In the genomic region with DNA sequence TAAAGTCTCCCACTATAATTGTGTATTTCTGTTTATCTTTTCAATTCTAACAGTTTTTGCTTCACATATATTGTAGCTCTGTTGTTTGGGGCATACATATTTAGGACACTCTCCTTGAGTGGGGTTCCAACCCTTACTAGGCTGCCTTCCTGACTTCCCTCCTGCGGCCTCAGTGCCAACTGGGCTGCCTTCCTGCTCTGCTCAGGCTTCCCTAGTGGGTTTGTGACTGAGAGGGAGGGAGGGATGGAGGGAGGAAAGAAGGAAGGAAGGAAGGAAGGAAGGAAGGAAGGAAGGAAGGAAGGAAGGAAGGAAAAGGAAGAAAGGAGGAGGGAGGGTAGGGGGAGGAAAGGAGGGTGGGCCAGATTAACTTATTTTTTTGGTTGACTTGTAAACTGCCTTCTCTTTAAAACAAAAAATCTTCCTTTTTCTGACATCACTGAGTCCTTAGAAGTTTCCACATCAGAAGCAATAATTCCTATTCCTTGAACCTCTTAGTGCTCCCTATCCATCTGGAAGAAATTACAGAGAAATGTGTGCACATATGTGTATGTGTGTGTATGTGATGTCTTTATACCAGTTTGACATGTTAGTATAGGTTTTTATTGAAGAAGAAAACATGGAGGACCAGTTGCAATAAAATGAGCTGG, we compare ENCODE assay signal across 18 cellular contexts.
A peak's percentile ranks its signal among the peaks of the same experiment; 100 is the strongest.
DNase-seq lines count a peak whose midpoint lies in the region; ATAC-seq, FAIRE-seq and TF ChIP-seq lines count a peak whose summit lies in the region.
"Had no signal": no experiment of that assay in that cellular context is flagged by ENCODE, and none has a peak within 500 bp of the region (broad histone marks: within the 10 kb centered on the region; RNA-seq: fewer than 3 reads in every experiment).

No MANE protein-coding gene starts in this region.

- TF ChIP-seq CTCF in activated CD8-positive, alpha-beta T cell treated with anti-CD3 and anti-CD28 coated beads for 36 hours (IDR thresholded peaks at IDR 0.05): no peak
- TF ChIP-seq CTCF in hepatocyte (IDR thresholded peaks at IDR 0.05; ENCODE audit: poor library complexity) (no peak), tibial nerve (IDR thresholded peaks at IDR 0.05) (no peak), breast epithelium (IDR thresholded peaks at IDR 0.05) (no peak)

- H3K27me3 ChIP-seq in hepatocyte: no peaks in the 10 kb centered on the region
- no peaks in the 10 kb centered on the region for H3K27me3 ChIP-seq in tibial nerve
- H3K27me3 ChIP-seq in breast epithelium: no peaks in the 10 kb centered on the region
- H3K27me3 ChIP-seq: transverse colon had no signal

- H3K27me3 Mint-ChIP-seq in activated naive CD4-positive, alpha-beta T cell treated with anti-CD3 and anti-CD28 coated beads, Interleukin-2, amount 10 ng/mL, durations not matched to agents 7 days and 5 days: no peaks in the 10 kb centered on the region
- H3K27me3 Mint-ChIP-seq in activated CD8-positive, alpha-beta T cell treated with anti-CD3 and anti-CD28 coated beads for 36 hours: no peaks in the 10 kb centered on the region

- peak overlapping the region; percentile 11 for H3K27ac ChIP-seq in hepatocyte
- H3K27ac ChIP-seq in tibial nerve: peak overlapping the region in 3 of 4 donors; percentile 35 to 87 (median 81)
- H3K27ac ChIP-seq in breast epithelium: no peak overlapping the region
- H3K27ac ChIP-seq: lower lobe of right lung, transverse colon had no signal

- H3K4me3 Mint-ChIP-seq in activated naive CD4-positive, alpha-beta T cell treated with anti-CD3 and anti-CD28 coated beads, Interleukin-2, amount 10 ng/mL, durations not matched to agents 7 days and 5 days: no peak overlapping the region
- no peak overlapping the region for H3K4me3 Mint-ChIP-seq in activated CD8-positive, alpha-beta T cell treated with anti-CD3 and anti-CD28 coated beads for 36 hours
- H3K4me3 Mint-ChIP-seq: neural crest cell had no signal

- H3K36me3 ChIP-seq in hepatocyte (replicated peaks; ENCODE audit: insufficient read depth, low read depth) (no peaks in the 10 kb centered on the region), tibial nerve (no peaks in the 10 kb centered on the region), breast epithelium (no peaks in the 10 kb centered on the region)
- H3K36me3 ChIP-seq: transverse colon had no signal

- CTCF ChIA-PET in activated naive CD4-positive, alpha-beta T cell treated with anti-CD3 and anti-CD28 coated beads, Interleukin-2, amount 10 ng/mL, durations not matched to agents 7 days and 5 days (lab: Charles Lee): no interaction called here
- CTCF ChIA-PET in activated CD8-positive, alpha-beta T cell treated with anti-CD3 and anti-CD28 coated beads for 36 hours (lab: Charles Lee): no interaction called here

- no peak for DNase-seq in activated naive CD4-positive, alpha-beta T cell treated with anti-CD3 and anti-CD28 coated beads, Interleukin-2, amount 10 ng/mL, durations not matched to agents 7 days and 5 days
- no peak for DNase-seq in activated naive CD4-positive, alpha-beta T cell (lab: John Stamatoyannopoulos, UW)
- DNase-seq in activated CD8-positive, alpha-beta T cell treated with anti-CD3 and anti-CD28 coated beads for 36 hours: no peak
- DNase-seq in hepatocyte (ENCODE audit: low spot score) (no peak), tibial nerve (ENCODE audit: low spot score in 2 of 2) (no peak), urothelium cell line (ENCODE audit: low spot score) (no peak), breast epithelium (ENCODE audit: low spot score in 2 of 2) (no peak)
- DNase-seq: Caco-2, lower lobe of right lung, NCI-H1105, NCI-H2171, NCI-H748 treated with DMSO at 0.1 percent for 48 hours, transverse colon had no signal

- peaks cover 6% of the 10 kb centered on the region for H3K9me3 Mint-ChIP-seq in activated naive CD4-positive, alpha-beta T cell treated with anti-CD3 and anti-CD28 coated beads, Interleukin-2, amount 10 ng/mL, durations not matched to agents 7 days and 5 days
- H3K9me3 Mint-ChIP-seq in activated CD8-positive, alpha-beta T cell treated with anti-CD3 and anti-CD28 coated beads for 36 hours: peaks cover 14% of the 10 kb centered on the region

- no peak overlapping the region for H2AFZ ChIP-seq in hepatocyte

- no peak for FAIRE-seq in urothelium cell line (lab: Jason Lieb, UNC)
- FAIRE-seq: colon, G401.6 had no signal

- H4K20me1 ChIP-seq in hepatocyte (ENCODE audit: insufficient read depth, poor library complexity, severe bottlenecking): no peaks in the 10 kb centered on the region

- H3K4me3 ChIP-seq in hepatocyte (no peak overlapping the region), tibial nerve (no peak overlapping the region), breast epithelium (no peak overlapping the region)
- H3K4me3 ChIP-seq: lower lobe of right lung, transverse colon had no signal

- peak overlapping the region; percentile 64 for H3K27ac Mint-ChIP-seq in activated naive CD4-positive, alpha-beta T cell treated with anti-CD3 and anti-CD28 coated beads, Interleukin-2, amount 10 ng/mL, durations not matched to agents 7 days and 5 days
- H3K27ac Mint-ChIP-seq in activated CD8-positive, alpha-beta T cell treated with anti-CD3 and anti-CD28 coated beads for 36 hours: peak overlapping the region; percentile 88

- POLR2A ChIA-PET in activated CD8-positive, alpha-beta T cell treated with anti-CD3 and anti-CD28 coated beads for 36 hours (lab: Charles Lee): interaction anchor here (0.9 kb wide), 1 partner anchor 10 kb away, joined by 3 read pairs; no protein-coding TSS in a partner anchor

- peaks cover 48% of the 10 kb centered on the region for H3K4me1 Mint-ChIP-seq in activated naive CD4-positive, alpha-beta T cell treated with anti-CD3 and anti-CD28 coated beads, Interleukin-2, amount 10 ng/mL, durations not matched to agents 7 days and 5 days
- H3K4me1 Mint-ChIP-seq in activated CD8-positive, alpha-beta T cell treated with anti-CD3 and anti-CD28 coated beads for 36 hours (ENCODE audit: low read depth): peaks cover 61% of the 10 kb centered on the region

- peaks cover 84% of the 10 kb centered on the region for H3K36me3 Mint-ChIP-seq in activated naive CD4-positive, alpha-beta T cell treated with anti-CD3 and anti-CD28 coated beads, Interleukin-2, amount 10 ng/mL, durations not matched to agents 7 days and 5 days
- H3K36me3 Mint-ChIP-seq in activated CD8-positive, alpha-beta T cell treated with anti-CD3 and anti-CD28 coated beads for 36 hours (ENCODE audit: low read depth): peaks cover 78% of the 10 kb centered on the region

- no peak for TF ChIP-seq EP300 in tibial nerve (IDR thresholded peaks at IDR 0.05)

- no peaks in the 10 kb centered on the region for H3K9me3 ChIP-seq in hepatocyte (ENCODE audit: low read depth)
- no peaks in the 10 kb centered on the region for H3K9me3 ChIP-seq in tibial nerve
- no peaks in the 10 kb centered on the region for H3K9me3 ChIP-seq in breast epithelium
- H3K9me3 ChIP-seq: Caco-2, lower lobe of right lung, transverse colon had no signal

- intact Hi-C loops in activated CD8-positive, alpha-beta T cell treated with anti-CD3 and anti-CD28 coated beads for 36 hours (cut with micrococcal nuclease): no loop called here
- intact Hi-C loops in breast epithelium (cut with DNase I; ENCODE audit: low total_unique reads): no loop called here

- ATAC-seq in activated CD8-positive, alpha-beta T cell treated with anti-CD3 and anti-CD28 coated beads for 36 hours: no peak
- ATAC-seq in GM21825 (IDR thresholded peaks at IDR 0.05; ENCODE audit: unreplicated experiment): no peak
- ATAC-seq: HCT116, lower lobe of right lung had no signal

- no peaks in the 10 kb centered on the region for H3K9me2 ChIP-seq in hepatocyte (replicated peaks; ENCODE audit: insufficient read depth)

- 100% methylated on average over 1 of the region's 1 CpG for WGBS in hepatocyte (ENCODE audit: low lambda C conversion rate, missing lambda C conversion rate)
- WGBS in tibial nerve, 2 donors: 64 to 79% methylated on average over 1 of the region's 1 CpG

- no peaks in the 10 kb centered on the region for H3K79me2 ChIP-seq in hepatocyte

- H3K4me1 ChIP-seq in hepatocyte (ENCODE audit: insufficient read depth) (no peaks in the 10 kb centered on the region), tibial nerve (peaks cover 0 to 65% (median 37%) of the 10 kb centered on the region in 4 donors), breast epithelium (no peaks in the 10 kb centered on the region)
- H3K4me1 ChIP-seq: Caco-2, lower lobe of right lung, transverse colon had no signal

- H3K4me2 ChIP-seq in hepatocyte: no peak overlapping the region

- TF ChIP-seq POLR2A in tibial nerve (IDR thresholded peaks at IDR 0.05) (no peak), breast epithelium (IDR thresholded peaks at IDR 0.05) (no peak)

Comparison
In these comparisons a context has a peak if more than half of its experiments do, and no peak if none do; other contexts are left out.
1. H3K27ac ChIP-seq: peak in hepatocyte (single experiment) and tibial nerve (3 of 4); none in breast epithelium (0 of 2).